In genomic region chr7:26293569-26294308, GRCh38 we compare ENCODE assay signal across 8 cellular contexts. TPM values are rescaled to one million over a fixed set of nuclear protein-coding genes. Genes with fewer than 3 reads are reported as not detected.
A peak's percentile ranks its signal among the peaks of the same experiment; 100 is the strongest.
DNase-seq lines count a peak whose midpoint lies in the region; ATAC-seq and FAIRE-seq lines count a peak whose summit lies in the region.

No MANE protein-coding gene starts in this region.

- peak overlapping the region; percentile 92 for H3K27ac Mint-ChIP-seq in activated naive CD8-positive, alpha-beta T cell treated with anti-CD3 and anti-CD28 coated beads, Interleukin-2, amount 10 ng/mL, durations not matched to agents 7 days and 5 days

- H3K36me3 Mint-ChIP-seq in activated naive CD8-positive, alpha-beta T cell treated with anti-CD3 and anti-CD28 coated beads, Interleukin-2, amount 10 ng/mL, durations not matched to agents 7 days and 5 days = peaks cover 17% of the 10 kb centered on the region

- no peaks in the 10 kb centered on the region for H3K9me3 Mint-ChIP-seq in activated naive CD8-positive, alpha-beta T cell treated with anti-CD3 and anti-CD28 coated beads, Interleukin-2, amount 10 ng/mL, durations not matched to agents 7 days and 5 days

- peaks cover 40% of the 10 kb centered on the region for H3K4me1 Mint-ChIP-seq in activated naive CD8-positive, alpha-beta T cell treated with anti-CD3 and anti-CD28 coated beads, Interleukin-2, amount 10 ng/mL, durations not matched to agents 7 days and 5 days

- H3K27me3 Mint-ChIP-seq in activated naive CD8-positive, alpha-beta T cell treated with anti-CD3 and anti-CD28 coated beads, Interleukin-2, amount 10 ng/mL, durations not matched to agents 7 days and 5 days = peaks cover 2% of the 10 kb centered on the region

- POLR2A ChIA-PET in activated naive CD8-positive, alpha-beta T cell treated with anti-CD3 and anti-CD28 coated beads, Interleukin-2, amount 10 ng/mL, durations not matched to agents 7 days and 5 days (lab: Charles Lee) = interaction anchor here (0.6 to 3.1 kb wide), 8 partner anchors 12 to 142 kb away, joined by 3 to 25 read pairs (median 4); partner anchors contain the start of genes CBX3, HNRNPA2B1 and NFE2L3

- DNase-seq in SIG-M5 (lab: John Stamatoyannopoulos, UW) (peak; percentile 62), NCI-H345 treated with DMSO at 0.1 percent for 48 hours (lab: John Stamatoyannopoulos, UW; ENCODE audit: unreplicated experiment) (no peak), urothelium cell line (ENCODE audit: low spot score) (no peak), NCI-H446 (lab: John Stamatoyannopoulos, UW) (no peak)
- peak; percentile 37 for DNase-seq in activated naive CD8-positive, alpha-beta T cell treated with anti-CD3 and anti-CD28 coated beads, Interleukin-2, amount 10 ng/mL, durations not matched to agents 7 days and 5 days
- peak; percentile 24 for DNase-seq in stimulated activated CD8-positive, alpha-beta memory T cell treated with anti-CD3 and anti-CD28 coated beads, Interleukin-15, amount 100 ng/mL, for 1 hour (ENCODE audit: low read depth)

- FAIRE-seq in urothelium cell line (lab: Jason Lieb, UNC) = no peak

- peak overlapping the region; percentile 89 for H3K4me3 Mint-ChIP-seq in activated naive CD8-positive, alpha-beta T cell treated with anti-CD3 and anti-CD28 coated beads, Interleukin-2, amount 10 ng/mL, durations not matched to agents 7 days and 5 days

- ATAC-seq in GM18511 (IDR thresholded peaks at IDR 0.05; ENCODE audit: unreplicated experiment) = peak; percentile 77
- ATAC-seq in HG02885 (IDR thresholded peaks at IDR 0.05; ENCODE audit: poor library complexity, unreplicated experiment) = peak; percentile 74
- peak; percentile 75 for ATAC-seq in activated naive CD8-positive, alpha-beta T cell treated with anti-CD3 and anti-CD28 coated beads, Interleukin-2, amount 10 ng/mL, durations not matched to agents 7 days and 5 days (ENCODE audit: low read depth)

RNA-seq across cellular contexts. Expression of gene SNX10, which starts 2.1 kb away (rescaled TPM):
- 10 to 100 TPM; 31.0 to 31.6 TPM for total RNA-seq in activated naive CD8-positive, alpha-beta T cell treated with anti-CD3 and anti-CD28 coated beads, Interleukin-2, amount 10 ng/mL, durations not matched to agents 7 days and 5 days

Comparison
In these comparisons a context has a peak if more than half of its experiments do, and no peak if none do; other contexts are left out.
1. DNase-seq: peak in SIG-M5 (single experiment), activated naive CD8-positive, alpha-beta T cell treated with anti-CD3 and anti-CD28 coated beads, Interleukin-2, amount 10 ng/mL, durations not matched to agents 7 days and 5 days (single experiment) and stimulated activated CD8-positive, alpha-beta memory T cell treated with anti-CD3 and anti-CD28 coated beads, Interleukin-15, amount 100 ng/mL, for 1 hour (single experiment); none in NCI-H345 treated with DMSO at 0.1 percent for 48 hours (single experiment), urothelium cell line (single experiment) and NCI-H446 (0 of 2).
2. Peak in every context shown above with its lines, with median percentiles within 50 percentile points of each other: ATAC-seq.